Comparison of ENCODE assay signal across 8 cellular contexts in genomic region chr4:174714393-174715211, GRCh38.
DNase-seq lines count a peak whose midpoint lies in the region; ATAC-seq and TF ChIP-seq lines count a peak whose summit lies in the region.

No MANE protein-coding gene starts in this region.

- no peak for TF ChIP-seq POLR2A in Peyer's patch (IDR thresholded peaks at IDR 0.05)

- H2BK15ac ChIP-seq in neuronal stem cell (ENCODE audit: low read length) = no peak overlapping the region

- ATAC-seq in heart right ventricle = peak in 2 of 8 donors; percentile 37 to 42
- ATAC-seq in Right ventricle myocardium superior (ENCODE audit: poor library complexity) = no peak
- ATAC-seq in GM21367 (IDR thresholded peaks at IDR 0.05; ENCODE audit: unreplicated experiment) = peak; percentile 99
- peak; percentile 88 for ATAC-seq in HG03469 (IDR thresholded peaks at IDR 0.05; ENCODE audit: unreplicated experiment)
- no peak for ATAC-seq in HG03108 (IDR thresholded peaks at IDR 0.05; ENCODE audit: unreplicated experiment)

- intact Hi-C loops in heart right ventricle (cut with DNase I) (loop anchor here in 7 of 10 donors (5.0 to 10.0 kb wide), 4 partner anchors 340 to 352 kb away; no protein-coding TSS in a partner anchor), Right ventricle myocardium superior (cut with DNase I) (loop anchor here (10.0 kb wide), 1 partner anchor 350 kb away; no protein-coding TSS in a partner anchor)

- TF ChIP-seq CTCF in heart right ventricle (IDR thresholded peaks at IDR 0.05) (peak; percentile 6 to 69 (median 58)), Peyer's patch (IDR thresholded peaks at IDR 0.05) (peak in 4 of 6 experiments; percentile 48 to 67 (median 61))

- no peaks in the 10 kb centered on the region for H3K27me3 ChIP-seq in heart right ventricle
- no peaks in the 10 kb centered on the region for H3K27me3 ChIP-seq in Peyer's patch
- no peaks in the 10 kb centered on the region for H3K27me3 ChIP-seq in neuronal stem cell (ENCODE audit: control insufficient read depth in 3 of 3, insufficient read depth in 3 of 3, low read depth in 1 of 3, low read length in 3 of 3)

- no peak overlapping the region for H4K8ac ChIP-seq in neuronal stem cell (ENCODE audit: low read depth, low read length)

- H3K9me3 ChIP-seq in heart right ventricle (no peaks in the 10 kb centered on the region), Peyer's patch (no peaks in the 10 kb centered on the region), neuronal stem cell (replicated peaks in 1 of 2; ENCODE audit: control insufficient read depth in 2 of 2, insufficient read depth in 1 of 2, low read depth in 1 of 2, low read length in 2 of 2) (no peaks in the 10 kb centered on the region)

- DNase-seq in heart right ventricle (no peak), Right ventricle myocardium superior (no peak), Peyer's patch (peak in 1 of 3 donors; percentile 56), epidermal melanocyte (ENCODE audit: insufficient read length, low spot score) (peak; percentile 32), neuronal stem cell (ENCODE audit: low spot score) (peak; percentile 31)

- no peak overlapping the region for H3K18ac ChIP-seq in neuronal stem cell (ENCODE audit: low read length)

- H2BK5ac ChIP-seq in neuronal stem cell (ENCODE audit: low read length) = no peak overlapping the region

- H3K4me1 ChIP-seq in heart right ventricle (peaks cover 0 to 7% (median 0%) of the 10 kb centered on the region in 9 donors), Peyer's patch (no peaks in the 10 kb centered on the region), neuronal stem cell (ENCODE audit: control insufficient read depth in 2 of 2, insufficient read depth in 1 of 2, low read depth in 1 of 2, low read length in 2 of 2) (no peaks in the 10 kb centered on the region)

- H3K27ac ChIP-seq in heart right ventricle (no peak overlapping the region), Peyer's patch (no peak overlapping the region), neuronal stem cell (replicated peaks; ENCODE audit: low read length) (no peak overlapping the region)

- no peak overlapping the region for H4K91ac ChIP-seq in neuronal stem cell (ENCODE audit: low read depth, low read length, poor library complexity)

- H3K36me3 ChIP-seq in heart right ventricle = no peaks in the 10 kb centered on the region
- no peaks in the 10 kb centered on the region for H3K36me3 ChIP-seq in Peyer's patch
- H3K36me3 ChIP-seq in neuronal stem cell (replicated peaks in 1 of 2; ENCODE audit: control insufficient read depth in 2 of 2, insufficient read depth in 2 of 2, low read length in 2 of 2) = no peaks in the 10 kb centered on the region

- no peak overlapping the region for H3K4ac ChIP-seq in neuronal stem cell (ENCODE audit: low read length)

- no peak overlapping the region for H2AK5ac ChIP-seq in neuronal stem cell (ENCODE audit: low read depth, low read length)

- H3K4me3 ChIP-seq in heart right ventricle (no peak overlapping the region), Peyer's patch (no peak overlapping the region), neuronal stem cell (ENCODE audit: low read length in 2 of 2) (no peak overlapping the region)

- H3K23ac ChIP-seq in neuronal stem cell (ENCODE audit: low read depth, low read length, poor library complexity) = no peak overlapping the region

- no peaks in the 10 kb centered on the region for H3K79me1 ChIP-seq in neuronal stem cell (ENCODE audit: low read depth, low read length)

- no peak overlapping the region for H3K9ac ChIP-seq in neuronal stem cell (ENCODE audit: low read depth, low read length, poor library complexity)

- H3K14ac ChIP-seq in neuronal stem cell (ENCODE audit: low read length) = no peak overlapping the region

- no peak overlapping the region for H3K4me2 ChIP-seq in neuronal stem cell (ENCODE audit: insufficient read depth, low read length, poor library complexity, severe bottlenecking)

- H2AFZ ChIP-seq in neuronal stem cell (ENCODE audit: low read length) = no peak overlapping the region

- 39 to 44% methylated on average over 8 of the region's 8 CpGs for WGBS in heart right ventricle, 2 donors
- no CpG with 5 or more reads among the region's 8 CpGs for WGBS in neuronal stem cell (ENCODE audit: extremely low coverage in 2 of 2, insufficient read length in 2 of 2, insufficient replicate concordance in 1 of 2), 2 donors

- H2BK120ac ChIP-seq in neuronal stem cell (ENCODE audit: low read depth, low read length) = no peak overlapping the region

- H2BK12ac ChIP-seq in neuronal stem cell (ENCODE audit: low read length) = no peak overlapping the region

Comparison
In these comparisons a context has a peak if more than half of its experiments do, and no peak if none do; other contexts are left out.
1. ATAC-seq: peak in GM21367 (single experiment) and HG03469 (single experiment); none in Right ventricle myocardium superior (single experiment) and HG03108 (single experiment).
2. DNase-seq: peak in epidermal melanocyte (single experiment) and neuronal stem cell (single experiment); none in heart right ventricle (0 of 2) and Right ventricle myocardium superior (single experiment).